In the genomic region with DNA sequence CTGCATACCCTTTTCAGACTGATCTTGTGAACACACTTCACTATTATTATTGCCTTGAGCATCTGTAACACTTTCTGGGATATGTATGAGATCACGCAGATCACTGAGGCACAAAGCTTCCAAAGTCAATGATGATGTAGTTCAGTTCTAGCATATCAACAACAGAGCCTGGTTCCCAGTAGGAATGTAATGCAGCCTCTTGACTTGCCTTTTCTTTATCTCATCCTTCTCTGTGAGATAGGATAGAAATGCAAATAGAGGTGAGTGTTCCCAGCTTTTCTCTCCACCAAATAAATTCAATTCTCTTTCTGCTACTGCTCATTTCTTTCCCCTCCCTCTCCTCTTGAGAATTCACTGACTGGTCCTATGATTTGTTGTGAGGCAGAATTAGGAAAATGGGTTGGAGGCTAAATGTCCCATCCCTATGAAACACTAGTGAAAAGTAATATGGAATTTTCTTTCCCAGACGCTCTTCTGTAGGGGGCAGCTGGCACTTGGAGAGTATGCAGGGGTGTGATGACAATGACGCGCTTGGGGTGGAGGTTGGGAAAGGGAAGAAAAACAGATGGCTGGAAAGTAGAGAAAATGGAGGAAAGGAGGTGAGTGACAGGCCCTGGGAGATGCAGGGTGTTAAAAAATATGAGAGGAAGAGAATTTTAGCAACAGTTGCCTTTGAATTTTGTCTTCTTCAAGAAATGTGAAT, we compare ENCODE assay signal across 20 cellular contexts.
"Had no signal": no experiment of that assay in that cellular context is flagged by ENCODE, and none has a peak within 500 bp of the region (broad histone marks: within the 10 kb centered on the region; RNA-seq: fewer than 3 reads in every experiment).

No MANE protein-coding gene starts in this region.

- H3K4me1 ChIP-seq: gastrocnemius medialis, transverse colon had no signal

- H3K4me3 Mint-ChIP-seq: naive thymus-derived CD4-positive, alpha-beta T cell; nephron progenitor cell; stimulated activated naive B cell treated with anti-CD40 and anti-IgM and Interleukin-4, amounts not matched to agents 10 μg/mL and 1 μg/mL and 100 μg/mL, for 72 hours; stimulated activated naive CD8-positive, alpha-beta T cell treated with anti-CD3 and anti-CD28 coated beads, Interleukin-15, amount 100 ng/mL, for 72 hours had no signal

- H3K36me3 ChIP-seq: esophagus muscularis mucosa, gastrocnemius medialis, heart right ventricle, neutrophil, thoracic aorta, transverse colon had no signal

- H3K27ac Mint-ChIP-seq: naive thymus-derived CD4-positive, alpha-beta T cell; nephron progenitor cell; stimulated activated naive B cell treated with anti-CD40 and anti-IgM and Interleukin-4, amounts not matched to agents 10 μg/mL and 1 μg/mL and 100 μg/mL, for 72 hours; stimulated activated naive CD8-positive, alpha-beta T cell treated with anti-CD3 and anti-CD28 coated beads, Interleukin-15, amount 100 ng/mL, for 72 hours had no signal

- H3K9me3 ChIP-seq: gastrocnemius medialis, neutrophil, thoracic aorta had no signal

- H3K4me1 Mint-ChIP-seq: naive thymus-derived CD4-positive, alpha-beta T cell; nephron progenitor cell; stimulated activated naive B cell treated with anti-CD40 and anti-IgM and Interleukin-4, amounts not matched to agents 10 μg/mL and 1 μg/mL and 100 μg/mL, for 72 hours; stimulated activated naive CD8-positive, alpha-beta T cell treated with anti-CD3 and anti-CD28 coated beads, Interleukin-15, amount 100 ng/mL, for 72 hours had no signal

- DNase-seq: dorsolateral prefrontal cortex; effector memory CD4-positive, alpha-beta T cell; gastrocnemius medialis; heart right ventricle; kidney glomerular epithelial cell; naive thymus-derived CD4-positive, alpha-beta T cell; nephron progenitor cell; posterior cingulate gyrus; stimulated activated CD4-positive, alpha-beta T cell treated with anti-CD3 and anti-CD28 coated beads, Interleukin-2, amount 100 ng/mL, for 24 hours; stimulated activated CD4-positive, alpha-beta T cell treated with anti-CD3 and anti-CD28 coated beads, Interleukin-4, amount 100 ng/mL, for 4 hours; stimulated activated naive B cell treated with anti-CD40 and anti-IgM and Interleukin-4, amounts not matched to agents 10 μg/mL and 1 μg/mL and 100 μg/mL, for 72 hours; stimulated activated naive CD8-positive, alpha-beta T cell treated with anti-CD3 and anti-CD28 coated beads, Interleukin-15, amount 100 ng/mL, for 72 hours; substantia nigra; transverse colon had no signal

- H3K27me3 ChIP-seq: dorsolateral prefrontal cortex, esophagus muscularis mucosa, gastrocnemius medialis, heart right ventricle, neutrophil, transverse colon had no signal

- ATAC-seq: gastrocnemius medialis; heart right ventricle; naive thymus-derived CD4-positive, alpha-beta T cell; sciatic nerve; stimulated activated naive B cell treated with anti-CD40 and anti-IgM and Interleukin-4, amounts not matched to agents 10 μg/mL and 1 μg/mL and 100 μg/mL, for 72 hours; stimulated activated naive CD8-positive, alpha-beta T cell treated with anti-CD3 and anti-CD28 coated beads, Interleukin-15, amount 100 ng/mL, for 72 hours had no signal

- H3K4me3 ChIP-seq: coronary artery, dorsolateral prefrontal cortex, esophagus muscularis mucosa, gastrocnemius medialis, heart right ventricle, thoracic aorta, transverse colon had no signal

- H3K27me3 Mint-ChIP-seq: naive thymus-derived CD4-positive, alpha-beta T cell; stimulated activated naive B cell treated with anti-CD40 and anti-IgM and Interleukin-4, amounts not matched to agents 10 μg/mL and 1 μg/mL and 100 μg/mL, for 72 hours; stimulated activated naive CD8-positive, alpha-beta T cell treated with anti-CD3 and anti-CD28 coated beads, Interleukin-15, amount 100 ng/mL, for 72 hours had no signal

- H3K36me3 Mint-ChIP-seq: stimulated activated naive B cell treated with anti-CD40 and anti-IgM and Interleukin-4, amounts not matched to agents 10 μg/mL and 1 μg/mL and 100 μg/mL, for 72 hours had no signal

- H3K27ac ChIP-seq: coronary artery, dorsolateral prefrontal cortex, epithelial cell of prostate, esophagus muscularis mucosa, gastrocnemius medialis, heart right ventricle, neutrophil, thoracic aorta, transverse colon had no signal
